Comparison of ENCODE assay signal across 23 cellular contexts in the genomic region with DNA sequence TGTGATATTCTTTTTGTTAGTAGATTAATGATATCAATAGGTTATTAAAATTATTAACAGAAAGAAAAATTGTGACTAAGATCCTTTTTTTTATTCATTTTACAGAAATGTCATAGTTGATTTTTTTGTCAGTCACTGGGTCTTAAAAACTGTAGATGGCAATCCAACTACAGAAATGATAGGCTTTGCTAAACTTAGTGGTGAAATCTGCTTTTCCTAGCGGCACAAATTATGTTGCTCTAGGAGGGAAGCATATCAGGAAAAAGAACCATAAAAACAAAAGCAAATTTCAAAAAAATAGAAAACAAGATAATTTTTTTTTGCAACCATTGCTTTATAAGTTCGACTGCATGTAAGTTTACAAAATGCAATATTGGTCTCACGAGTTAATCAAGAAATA.
DNase-seq lines count a peak whose midpoint lies in the region; ATAC-seq, FAIRE-seq and TF ChIP-seq lines count a peak whose summit lies in the region.
"Had no signal": no experiment of that assay in that cellular context is flagged by ENCODE, and none has a peak within 500 bp of the region (broad histone marks: within the 10 kb centered on the region; RNA-seq: fewer than 3 reads in every experiment).

No MANE protein-coding gene starts in this region.

- no peaks in the 10 kb centered on the region for H3K36me3 Mint-ChIP-seq in osteocyte (ENCODE audit: unreplicated experiment)
- H3K36me3 Mint-ChIP-seq in nephron progenitor cell (ENCODE audit: low read depth) = no peaks in the 10 kb centered on the region

- TF ChIP-seq EP300 in HepG2 (IDR thresholded peaks at IDR 0.05; ENCODE audit: low read depth in 2 of 2, low read length in 2 of 2) = no peak
- no peak for TF ChIP-seq EP300 in HepG2 (CRISPR knock-in tag; IDR thresholded peaks at IDR 0.05; ENCODE audit: borderline replicate concordance)
- no peak for TF ChIP-seq EP300 in neural cell (conservative IDR thresholded peaks at IDR 0.05; ENCODE audit: poor library complexity, severe bottlenecking)

- POLR2A ChIA-PET in HepG2 (lab: Yijun Ruan, JAX) = no interaction called here

- H3K27me3 Mint-ChIP-seq in osteocyte (ENCODE audit: unreplicated experiment) = no peaks in the 10 kb centered on the region
- peaks cover 2% of the 10 kb centered on the region for H3K27me3 Mint-ChIP-seq in nephron progenitor cell (ENCODE audit: low read depth, poor library complexity)

- CTCF ChIA-PET in HepG2 (lab: Yijun Ruan, JAX; ENCODE audit: low intra/inter-chr PET ratio, low total read pairs) = no interaction called here

- no peak for TF ChIP-seq POLR2A in HepG2 (IDR thresholded peaks at IDR 0.05; ENCODE audit: insufficient read depth in 1 of 2, low read depth in 2 of 2, low read length in 2 of 2)
- TF ChIP-seq POLR2A in H54 (IDR thresholded peaks at IDR 0.05; ENCODE audit: low read depth, low read length) = no peak

- peaks cover 2% of the 10 kb centered on the region for H3K9me3 Mint-ChIP-seq in osteocyte (ENCODE audit: unreplicated experiment)
- peaks cover 13% of the 10 kb centered on the region for H3K9me3 Mint-ChIP-seq in nephron progenitor cell

- H3K27me3 ChIP-seq in liver (ENCODE audit: control insufficient read depth in 4 of 4, insufficient read depth in 4 of 4, low read length in 3 of 4) (peaks cover 0 to 2% (median 0%) of the 10 kb centered on the region in 4 donors), HepG2 (ENCODE audit: control insufficient read depth in 1 of 2, insufficient read depth in 2 of 2, low read length in 2 of 2) (no peaks in the 10 kb centered on the region), neural cell (ENCODE audit: insufficient read depth, low read depth, low read length) (no peaks in the 10 kb centered on the region)
- H3K27me3 ChIP-seq: Peyer's patch had no signal

- H3K4me3 Mint-ChIP-seq in osteocyte (ENCODE audit: unreplicated experiment) (no peak overlapping the region), nephron progenitor cell (no peak overlapping the region)

- no peak overlapping the region for H3K27ac Mint-ChIP-seq in osteocyte (ENCODE audit: unreplicated experiment)
- H3K27ac Mint-ChIP-seq in nephron progenitor cell = no peak overlapping the region

- FAIRE-seq in HepG2 (lab: Jason Lieb, UNC) = no peak
- no peak for FAIRE-seq in H54 (lab: Jason Lieb, UNC)
- FAIRE-seq: GM19239 had no signal

- H3K4me1 Mint-ChIP-seq in osteocyte (ENCODE audit: unreplicated experiment) (no peaks in the 10 kb centered on the region), nephron progenitor cell (peaks cover 8% of the 10 kb centered on the region)

- 54% methylated on average over 3 of the region's 3 CpGs for WGBS in liver
- 25% methylated on average over 3 of the region's 3 CpGs for WGBS in HepG2 (ENCODE audit: low lambda C conversion rate)

- no TSS peak for BruUV-seq in HepG2 (replicated peaks; lab: Mats Ljungman, UMichigan)

- no peak overlapping the region for H3K4me3 ChIP-seq in liver (ENCODE audit: low read depth in 1 of 3, low read length in 3 of 3)
- H3K4me3 ChIP-seq in HepG2 (replicated peaks in 1 of 3; ENCODE audit: insufficient read depth in 1 of 3, low read depth in 2 of 3, low read length in 3 of 3) = no peak overlapping the region
- H3K4me3 ChIP-seq in neural cell (ENCODE audit: low read length) = no peak overlapping the region
- H3K4me3 ChIP-seq: Peyer's patch had no signal

- no peak overlapping the region for H3K9ac ChIP-seq in liver (ENCODE audit: low read depth in 1 of 2, low read length in 2 of 2)
- no peak overlapping the region for H3K9ac ChIP-seq in HepG2 (ENCODE audit: insufficient read depth, low read depth, low read length)
- H3K9ac ChIP-seq in neural cell (ENCODE audit: low read length) = no peak overlapping the region

- TF ChIP-seq CTCF in liver (IDR thresholded peaks at IDR 0.05; ENCODE audit: low read depth, low read length, missing input control) = peak; percentile 14
- TF ChIP-seq CTCF in HepG2 (CRISPR knock-in tag; IDR thresholded peaks at IDR 0.05) = no peak
- TF ChIP-seq CTCF in neural cell (IDR thresholded peaks at IDR 0.05; ENCODE audit: poor library complexity, severe bottlenecking) = peak; percentile 66
- no peak for TF ChIP-seq CTCF in osteocyte (IDR thresholded peaks at IDR 0.05)
- no peak for TF ChIP-seq CTCF in nephron progenitor cell (IDR thresholded peaks at IDR 0.05)

- H4K20me1 ChIP-seq in HepG2 (ENCODE audit: insufficient read depth, low read length) = no peaks in the 10 kb centered on the region
- H4K20me1 ChIP-seq in neural cell (ENCODE audit: insufficient read depth) = no peaks in the 10 kb centered on the region

- DNase-seq in HepG2 (ENCODE audit: low spot score) (no peak), left kidney (ENCODE audit: low read depth, low spot score) (peak; percentile 28), osteocyte (ENCODE audit: extremely low spot score, unreplicated experiment) (no peak), H54 (ENCODE audit: insufficient read length, low spot score) (no peak), nephron progenitor cell (no peak)
- DNase-seq: 8988T, ACHN, Calu3, DMS153, NCI-H1092, NCI-H1417 treated with DMSO at 0.1 percent for 48 hours, NCI-H187, NCI-H2081 treated with DMSO at 0.1 percent for 48 hours, NCI-H2171, NCI-H226, NCI-H510A, NCI-H69, OCI-M1, Peyer's patch, SHP77 treated with DMSO at 0.1 percent for 48 hours had no signal

- no peak overlapping the region for H3K4me2 ChIP-seq in HepG2 (ENCODE audit: low read depth, low read length)
- H3K4me2 ChIP-seq in neural cell (ENCODE audit: low read length) = no peak overlapping the region

- no peaks in the 10 kb centered on the region for H3K9me2 ChIP-seq in neural cell (ENCODE audit: insufficient read depth, low read length)

- H3K4me1 ChIP-seq in liver (ENCODE audit: control insufficient read depth in 4 of 4, insufficient read depth in 4 of 4, low read length in 3 of 4) (no peaks in the 10 kb centered on the region), HepG2 (ENCODE audit: insufficient read depth, low read length) (no peaks in the 10 kb centered on the region)
- H3K4me1 ChIP-seq: Peyer's patch had no signal

- H2AFZ ChIP-seq in HepG2 (ENCODE audit: low read length) (no peak overlapping the region), neural cell (ENCODE audit: low read depth, low read length) (no peak overlapping the region)

- H3K36me3 ChIP-seq in liver (ENCODE audit: control insufficient read depth in 4 of 4, insufficient read depth in 3 of 4, low read depth in 1 of 4, low read length in 3 of 4) (no peaks in the 10 kb centered on the region), HepG2 (replicated peaks in 1 of 2; ENCODE audit: control insufficient read depth in 1 of 2, insufficient read depth in 2 of 2, low read length in 2 of 2) (no peaks in the 10 kb centered on the region), neural cell (ENCODE audit: insufficient read depth, low read length) (no peaks in the 10 kb centered on the region)
- H3K36me3 ChIP-seq: Peyer's patch had no signal

- H3K79me2 ChIP-seq in HepG2 (ENCODE audit: insufficient read depth, low read length) (no peaks in the 10 kb centered on the region), neural cell (replicated peaks; ENCODE audit: insufficient read depth, low read length) (no peaks in the 10 kb centered on the region)

- no peak overlapping the region for H3K27ac ChIP-seq in liver (ENCODE audit: low read depth in 1 of 2, low read length in 2 of 2)
- no peak overlapping the region for H3K27ac ChIP-seq in HepG2 (ENCODE audit: extremely low read length, insufficient read depth, low read length)
- no peak overlapping the region for H3K27ac ChIP-seq in neural cell (ENCODE audit: low read length)
- H3K27ac ChIP-seq: Peyer's patch had no signal

- intact Hi-C loops in HepG2 (cut with micrococcal nuclease; ENCODE audit: unreplicated experiment) = no loop called here

- TF ChIP-seq RAD21 in liver (IDR thresholded peaks at IDR 0.05) = peak; percentile 39 to 70
- TF ChIP-seq RAD21 in HepG2 (CRISPR knock-in tag; IDR thresholded peaks at IDR 0.05) = no peak
- TF ChIP-seq RAD21 in neural cell (conservative IDR thresholded peaks at IDR 0.05) = peak; percentile 80

- H3K9me3 ChIP-seq in liver (ENCODE audit: control insufficient read depth in 4 of 4, low read length in 3 of 4) (no peaks in the 10 kb centered on the region), HepG2 (ENCODE audit: low read length) (no peaks in the 10 kb centered on the region), neural cell (ENCODE audit: low read length) (no peaks in the 10 kb centered on the region)
- H3K9me3 ChIP-seq: Peyer's patch had no signal

- no peaks in the 10 kb centered on the region for H3F3A ChIP-seq in neural cell (ENCODE audit: insufficient read depth, low read length, poor library complexity, severe bottlenecking)

- ATAC-seq in HepG2 = no peak

- in situ Hi-C loops in HepG2 (cut with HindIII; ENCODE audit: extremely low pct_ligation_motif_present, low pct_unique_long_range_greater_than_20kb) = no loop called here

TF ChIP-seq in liver, 16 proteins besides CTCF, POLR2A, EP300 and RAD21:
- TF ChIP-seq, protein P1, sequence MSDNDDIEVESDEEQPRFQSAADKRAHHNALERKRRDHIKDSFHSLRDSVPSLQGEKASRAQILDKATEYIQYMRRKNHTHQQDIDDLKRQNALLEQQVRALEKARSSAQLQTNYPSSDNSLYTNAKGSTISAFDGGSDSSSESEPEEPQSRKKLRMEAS (IDR thresholded peaks at IDR 0.05) = no peak

TF ChIP-seq in HepG2, 621 proteins besides CTCF, POLR2A, EP300 and RAD21 (continues in another document):
- TF ChIP-seq ZNF605 (CRISPR knock-in tag; IDR thresholded peaks at IDR 0.05) = no peak
- TF ChIP-seq ZNF121 (CRISPR knock-in tag; IDR thresholded peaks at IDR 0.05) = no peak
- no peak for TF ChIP-seq JARID2 (CRISPR knock-in tag; IDR thresholded peaks at IDR 0.05; ENCODE audit: insufficient replicate concordance)

TF ChIP-seq in neural cell, 6 proteins besides CTCF, POLR2A, EP300 and RAD21 (continues in another document):
- TF ChIP-seq EZH2 (IDR thresholded peaks at IDR 0.05; ENCODE audit: borderline replicate concordance, insufficient read depth, low read length, poor library complexity, severe bottlenecking) (no peak), TAF1 (IDR thresholded peaks at IDR 0.05; ENCODE audit: low read depth) (no peak), MXI1 (conservative IDR thresholded peaks at IDR 0.05; ENCODE audit: poor library complexity, severe bottlenecking) (no peak)

Comparison
In these comparisons a context has a peak if more than half of its experiments do, and no peak if none do; other contexts are left out.
1. CTCF ChIP-seq: peak in liver (single experiment) and neural cell (single experiment); none in HepG2 (single experiment), osteocyte (single experiment) and nephron progenitor cell (single experiment).